In genomic region chr2:31238906-31239841, GRCh38 we compare ENCODE assay signal across 16 cellular contexts. TPM values are rescaled to one million over a fixed set of nuclear protein-coding genes. Genes with fewer than 3 reads are reported as not detected.
DNase-seq lines count a peak whose midpoint lies in the region; ATAC-seq, FAIRE-seq and TF ChIP-seq lines count a peak whose summit lies in the region.
"Had no signal": no experiment of that assay in that cellular context is flagged by ENCODE, and none has a peak within 500 bp of the region (broad histone marks: within the 10 kb centered on the region; RNA-seq: fewer than 3 reads in every experiment).

No MANE protein-coding gene starts in this region.

- H4K20me1 ChIP-seq in keratinocyte (ENCODE audit: control insufficient read depth, extremely low read depth, insufficient read depth, low read length) = no peaks in the 10 kb centered on the region

- TF ChIP-seq CTCF in keratinocyte (optimal IDR thresholded peaks at IDR 0.05 in 1 of 3, IDR thresholded peaks at IDR 0.05 in 1 of 3, conservative IDR thresholded peaks at IDR 0.05 in 1 of 3; ENCODE audit: extremely low read depth in 1 of 3, insufficient read depth in 2 of 3, low read length in 3 of 3) = no peak
- TF ChIP-seq CTCF in gastrocnemius medialis (IDR thresholded peaks at IDR 0.05 in 4 of 5, conservative IDR thresholded peaks at IDR 0.05 in 1 of 5) = no peak

- no peaks in the 10 kb centered on the region for H3K36me3 Mint-ChIP-seq in activated T-helper 1 cell treated with anti-CD3 and anti-CD28 coated beads, Interleukin-12 subunit alpha, Interleukin-12 subunit beta, Interleukin-2, Interleukin-4 antibody, amounts not matched to agents 30 ng/mL and 10 ng/mL and 1 ng/mL, durations not matched to agents 14 hours and 24 hours and 36 hours (ENCODE audit: low read depth)

- peak overlapping the region; percentile 0 for H3K4me2 ChIP-seq in keratinocyte (ENCODE audit: control insufficient read depth, extremely low read depth, insufficient read depth, low read depth, low read length)

- TF ChIP-seq POLR2A in gastrocnemius medialis (IDR thresholded peaks at IDR 0.05) = no peak

- H3K27me3 ChIP-seq in keratinocyte (ENCODE audit: control insufficient read depth, extremely low read depth, insufficient read depth, low read length) (no peaks in the 10 kb centered on the region), gastrocnemius medialis (no peaks in the 10 kb centered on the region)
- H3K27me3 ChIP-seq: colonic mucosa had no signal

- H3K9me3 ChIP-seq in keratinocyte (ENCODE audit: control insufficient read depth, low read depth, low read length) = no peaks in the 10 kb centered on the region
- no peaks in the 10 kb centered on the region for H3K9me3 ChIP-seq in gastrocnemius medialis
- H3K9me3 ChIP-seq: colonic mucosa had no signal

- H3K9ac ChIP-seq in keratinocyte (ENCODE audit: control insufficient read depth, extremely low read depth, insufficient read depth, low read length) = no peak overlapping the region

- H3K4me3 Mint-ChIP-seq in activated T-helper 1 cell treated with anti-CD3 and anti-CD28 coated beads, Interleukin-12 subunit alpha, Interleukin-12 subunit beta, Interleukin-2, Interleukin-4 antibody, amounts not matched to agents 30 ng/mL and 10 ng/mL and 1 ng/mL, durations not matched to agents 14 hours and 24 hours and 36 hours = no peak overlapping the region
- H3K4me3 Mint-ChIP-seq: activated CD4-positive, alpha-beta T cell treated with anti-CD3 and anti-CD28 coated beads for 36 hours had no signal

- H3K36me3 ChIP-seq in keratinocyte (ENCODE audit: control insufficient read depth in 2 of 2, extremely low read depth in 1 of 2, insufficient read depth in 2 of 2, low read length in 2 of 2) (no peaks in the 10 kb centered on the region), gastrocnemius medialis (no peaks in the 10 kb centered on the region)
- H3K36me3 ChIP-seq: colonic mucosa had no signal

- no peaks in the 10 kb centered on the region for H3K27me3 Mint-ChIP-seq in activated T-helper 1 cell treated with anti-CD3 and anti-CD28 coated beads, Interleukin-12 subunit alpha, Interleukin-12 subunit beta, Interleukin-2, Interleukin-4 antibody, amounts not matched to agents 30 ng/mL and 10 ng/mL and 1 ng/mL, durations not matched to agents 14 hours and 24 hours and 36 hours (ENCODE audit: insufficient read depth)
- H3K27me3 Mint-ChIP-seq: activated CD4-positive, alpha-beta T cell treated with anti-CD3 and anti-CD28 coated beads for 36 hours had no signal

- no peak overlapping the region for H3K27ac Mint-ChIP-seq in activated T-helper 1 cell treated with anti-CD3 and anti-CD28 coated beads, Interleukin-12 subunit alpha, Interleukin-12 subunit beta, Interleukin-2, Interleukin-4 antibody, amounts not matched to agents 30 ng/mL and 10 ng/mL and 1 ng/mL, durations not matched to agents 14 hours and 24 hours and 36 hours
- H3K27ac Mint-ChIP-seq: activated CD4-positive, alpha-beta T cell treated with anti-CD3 and anti-CD28 coated beads for 36 hours had no signal

- in situ Hi-C loops in gastrocnemius medialis (cut with MboI; ENCODE audit: low sequenced_read_pairs in 4 of 4) = loop anchor here (10.0 kb wide), 1 partner anchor 96 kb away; no protein-coding TSS in a partner anchor

- H3K27ac ChIP-seq in caudate nucleus (ENCODE audit: low read depth, low read length) (peak overlapping the region; percentile 58), keratinocyte (ENCODE audit: control insufficient read depth, insufficient read depth, low read length) (no peak overlapping the region), gastrocnemius medialis (peak overlapping the region; percentile 74 to 86 (median 80))
- H3K27ac ChIP-seq: colonic mucosa, SK-N-MC had no signal

- peaks cover 16% of the 10 kb centered on the region for H3K4me1 Mint-ChIP-seq in activated T-helper 1 cell treated with anti-CD3 and anti-CD28 coated beads, Interleukin-12 subunit alpha, Interleukin-12 subunit beta, Interleukin-2, Interleukin-4 antibody, amounts not matched to agents 30 ng/mL and 10 ng/mL and 1 ng/mL, durations not matched to agents 14 hours and 24 hours and 36 hours (ENCODE audit: low read depth)

- ATAC-seq in gastrocnemius medialis (peak in 1 of 2 donors; percentile 3), GM21381 (IDR thresholded peaks at IDR 0.05; ENCODE audit: unreplicated experiment) (no peak)
- ATAC-seq: activated CD4-positive, alpha-beta T cell treated with anti-CD3 and anti-CD28 coated beads for 36 hours; K562 had no signal

- FAIRE-seq in keratinocyte (lab: Jason Lieb, UNC) = peak; percentile 41
- FAIRE-seq: GM12891, K562 had no signal

- peak; percentile 16 for DNase-seq in ELF-1 (ENCODE audit: low read depth, low spot score)
- no peak for DNase-seq in caudate nucleus (lab: John Stamatoyannopoulos, UW)
- no peak for DNase-seq in keratinocyte (ENCODE audit: low read depth, low spot score)
- no peak for DNase-seq in gastrocnemius medialis
- no peak for DNase-seq in activated T-helper 1 cell treated with anti-CD3 and anti-CD28 coated beads, Interleukin-12 subunit alpha, Interleukin-12 subunit beta, Interleukin-2, Interleukin-4 antibody, amounts not matched to agents 30 ng/mL and 10 ng/mL and 1 ng/mL, durations not matched to agents 14 hours and 24 hours and 36 hours (ENCODE audit: low spot score)
- DNase-seq in NCI-H1930 (lab: John Stamatoyannopoulos, UW) = no peak
- no peak for DNase-seq in iPS-NIHi7 (ENCODE audit: extremely low spot score)
- DNase-seq: activated CD4-positive, alpha-beta T cell treated with anti-CD3 and anti-CD28 coated beads for 36 hours; colonic mucosa; DMS53; NCI-H187; NK-92 treated with Interleukin-12 subunit alpha and Interleukin-12 subunit beta, amount 100 ng/mL, for 24 hours had no signal

- H3K9me3 Mint-ChIP-seq in activated T-helper 1 cell treated with anti-CD3 and anti-CD28 coated beads, Interleukin-12 subunit alpha, Interleukin-12 subunit beta, Interleukin-2, Interleukin-4 antibody, amounts not matched to agents 30 ng/mL and 10 ng/mL and 1 ng/mL, durations not matched to agents 14 hours and 24 hours and 36 hours = no peaks in the 10 kb centered on the region

- no peaks in the 10 kb centered on the region for H3K79me2 ChIP-seq in keratinocyte (ENCODE audit: control insufficient read depth, insufficient read depth, low read length)

- peak overlapping the region; percentile 37 for H2AFZ ChIP-seq in keratinocyte (ENCODE audit: control insufficient read depth, low read length)

- no peaks in the 10 kb centered on the region for H3K9me1 ChIP-seq in keratinocyte (ENCODE audit: control insufficient read depth, extremely low read depth, insufficient read depth, low read length)

- H3K4me1 ChIP-seq in keratinocyte (ENCODE audit: control insufficient read depth, extremely low read depth, insufficient read depth, low read length) (peaks cover 12% of the 10 kb centered on the region), gastrocnemius medialis (peaks cover 44 to 56% of the 10 kb centered on the region in 2 donors)
- H3K4me1 ChIP-seq: colonic mucosa had no signal

- intact Hi-C loops in gastrocnemius medialis (cut with DNase I; ENCODE audit: low total_unique reads) = no loop called here
- intact Hi-C loops in activated T-helper 1 cell treated with anti-CD3 and anti-CD28 coated beads, Interleukin-12 subunit alpha, Interleukin-12 subunit beta, Interleukin-2, Interleukin-4 antibody, amounts not matched to agents 30 ng/mL and 10 ng/mL and 1 ng/mL, durations not matched to agents 14 hours and 24 hours and 36 hours (cut with micrococcal nuclease) = no loop called here

- no peak overlapping the region for H3K4me3 ChIP-seq in keratinocyte (ENCODE audit: control insufficient read depth in 2 of 3, extremely low read depth in 1 of 3, insufficient read depth in 2 of 3, low read depth in 1 of 3, low read length in 3 of 3)
- H3K4me3 ChIP-seq in gastrocnemius medialis = no peak overlapping the region
- H3K4me3 ChIP-seq: colonic mucosa, K562, SK-N-MC had no signal

- dilution Hi-C loops in keratinocyte (cut with MboI; ENCODE audit: extremely low pct_ligation_motif_present, low sequenced_read_pairs) = no loop called here

RNA-seq across cellular contexts. Expression of gene EHD3, which starts 5.2 kb away (rescaled TPM):
- polyA plus RNA-seq in keratinocyte = 5.1 to 8.2 TPM (median 6.5 TPM) in 3 replicates
- polyA plus RNA-seq in keratinocyte (2011; ENCODE audit: low read depth) = 0.67 TPM
- polyA plus RNA-seq in keratinocyte (2011; cell fraction: cytosol; rRNA removed) = 6.3 and 7.0 TPM in 2 replicates
- 6.6 and 7.7 TPM in 2 replicates for polyA plus RNA-seq in keratinocyte (2011; cell fraction: nucleus; rRNA removed)
- polyA plus RNA-seq in keratinocyte (2012; ENCODE audit: low replicate concordance) = 2.2 and 5.9 TPM in 2 replicates
- polyA minus RNA-seq in keratinocyte = 8.5 to 13.0 TPM (median 9.4 TPM) in 3 replicates
- 6.7 TPM for polyA minus RNA-seq in keratinocyte (2011; cell fraction: cytosol; rRNA and poly(A)+ RNA removed)
- polyA minus RNA-seq in keratinocyte (2011; cell fraction: nucleus; rRNA and poly(A)+ RNA removed) = 5.1 and 6.8 TPM in 2 replicates
- 1 to 10 TPM; 1.5 to 3.1 (median 2.1) TPM for total RNA-seq in gastrocnemius medialis
- total RNA-seq in activated T-helper 1 cell treated with anti-CD3 and anti-CD28 coated beads, Interleukin-12 subunit alpha, Interleukin-12 subunit beta, Interleukin-2, Interleukin-4 antibody, amounts not matched to agents 30 ng/mL and 10 ng/mL and 1 ng/mL, durations not matched to agents 14 hours and 24 hours and 36 hours = 1.9 and 2.1 TPM in 2 replicates

RNA-seq across cellular contexts. Expression of gene CAPN14, which starts 21.9 kb away (rescaled TPM):
- polyA plus RNA-seq in keratinocyte = 0.57 to 2.2 TPM (median 1.1 TPM) in 3 replicates
- 1.8 TPM for polyA plus RNA-seq in keratinocyte (2011; ENCODE audit: low read depth)
- 1.3 and 1.7 TPM in 2 replicates for polyA plus RNA-seq in keratinocyte (2011; cell fraction: cytosol; rRNA removed)
- polyA plus RNA-seq in keratinocyte (2011; cell fraction: nucleus; rRNA removed) = 3.6 and 4.2 TPM in 2 replicates
- polyA plus RNA-seq in keratinocyte (2012; ENCODE audit: low replicate concordance) = 0.54 and 2.6 TPM in 2 replicates
- 0.13 to 1.8 TPM (median 1.5 TPM) in 3 replicates for polyA minus RNA-seq in keratinocyte
- 0.58 TPM for polyA minus RNA-seq in keratinocyte (2011; cell fraction: cytosol; rRNA and poly(A)+ RNA removed)
- polyA minus RNA-seq in keratinocyte (2011; cell fraction: nucleus; rRNA and poly(A)+ RNA removed) = 2.1 and 2.9 TPM in 2 replicates
- not detected for total RNA-seq in gastrocnemius medialis
- total RNA-seq in activated T-helper 1 cell treated with anti-CD3 and anti-CD28 coated beads, Interleukin-12 subunit alpha, Interleukin-12 subunit beta, Interleukin-2, Interleukin-4 antibody, amounts not matched to agents 30 ng/mL and 10 ng/mL and 1 ng/mL, durations not matched to agents 14 hours and 24 hours and 36 hours = 0.18 and 0.20 TPM in 2 replicates
- total RNA-seq: K562 had no signal
- polyA plus RNA-seq: K562 had no signal
